1 cellular context compared by ENCODE assay signal in genomic region chr22:40654522-40655167, GRCh38.
TF ChIP-seq lines count a peak whose summit lies in the region.

No MANE protein-coding gene starts in this region.

TF ChIP-seq in SK-N-SH treated with all-trans-retinoic acid at 6 μM for 48 hours, 23 proteins besides CTCF, POLR2A, EP300 and RAD21 (continued from another document):
- no peak for TF ChIP-seq TSHZ2 (CRISPR knock-in tag; IDR thresholded peaks at IDR 0.05)
